In the genomic region with DNA sequence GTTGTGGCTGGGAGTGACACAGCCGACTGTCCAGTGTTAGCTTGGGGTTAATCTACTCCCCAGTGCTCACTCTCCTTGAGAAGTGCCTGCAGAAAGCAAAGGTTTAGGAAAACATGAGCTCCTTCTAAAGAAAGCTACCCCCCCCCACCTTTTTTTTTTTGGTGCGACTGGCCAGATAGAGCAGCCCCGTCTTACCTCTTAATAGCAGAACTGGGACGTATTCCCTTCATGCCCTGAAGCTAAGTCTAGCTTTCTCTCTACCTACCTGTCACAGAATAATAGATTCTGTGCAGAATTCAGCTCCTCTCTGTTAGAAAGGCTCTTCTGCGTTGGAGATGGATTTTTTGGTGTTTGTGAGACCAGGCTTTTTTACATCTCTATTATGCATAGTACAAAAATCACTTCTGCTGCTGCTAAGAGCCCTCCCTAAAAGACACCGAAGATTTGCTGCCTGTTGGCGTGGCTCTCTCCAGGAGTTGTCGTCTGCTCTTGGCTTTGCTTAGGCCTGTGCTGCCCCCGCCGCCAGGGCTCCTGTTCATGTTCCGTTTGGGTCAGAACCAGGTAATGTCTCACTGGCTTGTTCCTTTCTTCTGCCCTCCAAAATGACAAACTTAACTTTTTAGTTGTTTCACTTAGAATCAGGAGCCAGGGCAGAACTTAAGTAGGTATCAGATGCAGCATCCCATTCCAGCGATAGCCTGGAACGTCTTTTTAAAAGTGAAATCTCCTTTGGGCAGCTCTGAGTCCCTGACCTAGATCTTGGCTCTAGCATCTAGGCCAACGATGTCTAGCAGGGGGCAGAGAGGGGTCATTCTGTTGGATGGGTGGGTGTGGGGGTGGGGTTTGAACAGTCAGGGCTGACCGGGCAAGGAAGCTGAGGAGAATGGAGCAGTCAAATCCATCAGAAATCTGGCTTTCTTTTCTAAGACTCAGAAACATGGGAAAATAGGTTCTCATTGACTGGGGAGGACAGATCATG, we compare ENCODE assay signal across 8 cellular contexts. TPM values are rescaled to one million over a fixed set of nuclear protein-coding genes. Genes with fewer than 3 reads are reported as not detected.
DNase-seq lines count a peak whose midpoint lies in the region; ATAC-seq and TF ChIP-seq lines count a peak whose summit lies in the region.

No MANE protein-coding gene starts in this region.

- no peaks in the 10 kb centered on the region for H3K9me3 ChIP-seq in fibroblast of lung (ENCODE audit: control insufficient read depth, insufficient read depth, low read depth, low read length)

- H3K4me2 ChIP-seq in fibroblast of lung (ENCODE audit: extremely low read depth, insufficient read depth, low read length) = peak overlapping the region; percentile 87

- CTCF ChIA-PET in RWPE1 (lab: Yijun Ruan, JAX) = interaction anchor here (1.1 kb wide), 1 partner anchor 125 kb away, joined by 9 read pairs; no protein-coding TSS in a partner anchor

- peak overlapping the region; percentile 91 for H3K9ac ChIP-seq in fibroblast of lung (ENCODE audit: insufficient read depth, low read length)

- peaks cover 61% of the 10 kb centered on the region for H3K4me1 Mint-ChIP-seq in osteocyte (ENCODE audit: unreplicated experiment)

- no peak for ATAC-seq in HG03039 (IDR thresholded peaks at IDR 0.05; ENCODE audit: unreplicated experiment)
- no peak for ATAC-seq in GM21390 (IDR thresholded peaks at IDR 0.05; ENCODE audit: unreplicated experiment)

- H3K27ac Mint-ChIP-seq in osteocyte (ENCODE audit: unreplicated experiment) = peak overlapping the region; percentile 80

- TF ChIP-seq CTCF in RWPE1 (conservative IDR thresholded peaks at IDR 0.05; ENCODE audit: low read depth) = no peak
- TF ChIP-seq CTCF in fibroblast of lung (conservative IDR thresholded peaks at IDR 0.05 in 1 of 2, IDR thresholded peaks at IDR 0.05 in 1 of 2; ENCODE audit: low read depth in 1 of 2, low read length in 2 of 2) = no peak
- no peak for TF ChIP-seq CTCF in osteocyte (IDR thresholded peaks at IDR 0.05)

- in situ Hi-C loops in Caki2 (cut with HindIII; ENCODE audit: low pct_unique_long_range_greater_than_20kb, low sequenced_read_pairs) = no loop called here

- peaks cover 22% of the 10 kb centered on the region for H3K4me1 ChIP-seq in fibroblast of lung (ENCODE audit: control insufficient read depth, extremely low read depth, insufficient read depth, low read length)

- H3K27me3 Mint-ChIP-seq in osteocyte (ENCODE audit: unreplicated experiment) = no peaks in the 10 kb centered on the region

- DNase-seq in Caki2 (ENCODE audit: low read depth) (peak; percentile 85), RWPE1 (ENCODE audit: low spot score) (peak; percentile 90), fibroblast of lung (ENCODE audit: low read depth in 2 of 2) (peak in 1 of 2 donors; percentile 85), osteocyte (ENCODE audit: extremely low spot score, unreplicated experiment) (no peak), medulla oblongata (ENCODE audit: extremely low spot score) (no peak), LoVo (ENCODE audit: low spot score) (no peak)

- H3K36me3 Mint-ChIP-seq in osteocyte (ENCODE audit: unreplicated experiment) = no peaks in the 10 kb centered on the region

- H3K9me3 Mint-ChIP-seq in osteocyte (ENCODE audit: unreplicated experiment) = no peaks in the 10 kb centered on the region

- H2AFZ ChIP-seq in fibroblast of lung (ENCODE audit: low read length) = no peak overlapping the region

- H3K4me3 Mint-ChIP-seq in osteocyte (ENCODE audit: unreplicated experiment) = peak overlapping the region; percentile 78

- peak overlapping the region; percentile 53 to 99 (median 93) for H3K4me3 ChIP-seq in fibroblast of lung (replicated peaks in 1 of 4; ENCODE audit: control extremely low read depth in 1 of 4, insufficient read depth in 1 of 4, low read depth in 3 of 4, low read length in 4 of 4)

- peaks cover 5% of the 10 kb centered on the region for H4K20me1 ChIP-seq in fibroblast of lung (ENCODE audit: control insufficient read depth, extremely low read depth, insufficient read depth, low read length)

- H3K79me2 ChIP-seq in fibroblast of lung (ENCODE audit: control insufficient read depth, insufficient read depth, low read length) = peaks cover 76% of the 10 kb centered on the region

- peaks cover 9% of the 10 kb centered on the region for H3K36me3 ChIP-seq in fibroblast of lung (ENCODE audit: control insufficient read depth, insufficient read depth, low read length)

- no peaks in the 10 kb centered on the region for H3K27me3 ChIP-seq in fibroblast of lung (ENCODE audit: control insufficient read depth, insufficient read depth, low read length)

- H3K27ac ChIP-seq in RWPE1 = peak overlapping the region; percentile 90
- H3K27ac ChIP-seq in fibroblast of lung (ENCODE audit: insufficient read depth, low read length) = peak overlapping the region; percentile 95

- POLR2A ChIA-PET in RWPE1 (lab: Yijun Ruan, JAX; ENCODE audit: low non-redundant PET) = interaction anchor here (1.0 kb wide), 1 partner anchor 120 kb away, joined by 6 read pairs; no protein-coding TSS in a partner anchor

RNA-seq across cellular contexts. Expression of a gene that starts 2.5 kb away (rescaled TPM):
- 52.3 and 97.6 TPM in 2 replicates for total RNA-seq in Caki2 (2014; rRNA removed; shearing (Covaris generic); ENCODE audit: low replicate concordance)
- total RNA-seq in fibroblast of lung (139 and 281 TPM in 2 replicates), osteocyte (336 and 341 TPM in 2 replicates)
- 120 and 134 TPM in 2 replicates for polyA plus RNA-seq in fibroblast of lung
- polyA plus RNA-seq in fibroblast of lung (2012) = 77.4 and 100 TPM in 2 replicates
- polyA minus RNA-seq in fibroblast of lung (ENCODE audit: low replicate concordance) = 721 and 815 TPM in 2 replicates

Comparison
In these comparisons a context has a peak if more than half of its experiments do, and no peak if none do; other contexts are left out.
1. DNase-seq: peak in Caki2 (single experiment) and RWPE1 (single experiment); none in osteocyte (single experiment), medulla oblongata (single experiment) and LoVo (single experiment).